ENCODE assay signal across 25 cellular contexts in genomic region chr14:43085820-43086219, GRCh38.
DNase-seq lines count a peak whose midpoint lies in the region; ATAC-seq, FAIRE-seq and TF ChIP-seq lines count a peak whose summit lies in the region.
"Had no signal": no experiment of that assay in that cellular context is flagged by ENCODE, and none has a peak within 500 bp of the region (broad histone marks: within the 10 kb centered on the region; RNA-seq: fewer than 3 reads in every experiment).

No MANE protein-coding gene starts in this region.

- no peak overlapping the region for H3K9ac ChIP-seq in HepG2 (ENCODE audit: insufficient read depth, low read depth, low read length)
- no peak overlapping the region for H3K9ac ChIP-seq in Karpas-422 (ENCODE audit: low read length)
- H3K9ac ChIP-seq in K562 (ENCODE audit: insufficient read depth in 1 of 2, low read depth in 2 of 2, low read length in 2 of 2), result no peak overlapping the region
- H3K9ac ChIP-seq: BLaER1 had no signal

- in situ Hi-C loops in HepG2 (cut with HindIII; ENCODE audit: extremely low pct_ligation_motif_present, low pct_unique_long_range_greater_than_20kb), result no loop called here
- in situ Hi-C loops in K562 (cut with MboI), result no loop called here

- TF ChIP-seq RAD21 in HepG2 (CRISPR knock-in tag; IDR thresholded peaks at IDR 0.05) (no peak), K562 (CRISPR knock-in tag; conservative IDR thresholded peaks at IDR 0.05 in 1 of 2, IDR thresholded peaks at IDR 0.05 in 1 of 2) (no peak)

- CTCF ChIA-PET in HepG2 (lab: Yijun Ruan, JAX; ENCODE audit: low intra/inter-chr PET ratio, low total read pairs), result no interaction called here
- CTCF ChIA-PET in K562 (lab: Yijun Ruan, JAX; ENCODE audit: low intra/inter-chr PET ratio), result no interaction called here

- H3K36me3 ChIP-seq in HepG2 (replicated peaks in 1 of 2; ENCODE audit: control insufficient read depth in 1 of 2, insufficient read depth in 2 of 2, low read length in 2 of 2) (no peaks in the 10 kb centered on the region), right lobe of liver (no peaks in the 10 kb centered on the region), Karpas-422 (ENCODE audit: insufficient read depth, low read length) (no peaks in the 10 kb centered on the region; the same call in 1 of the 2 replicates), K562 (ENCODE audit: control insufficient read depth, insufficient read depth, low read length) (no peaks in the 10 kb centered on the region), SJCRH30 (no peaks in the 10 kb centered on the region)
- H3K36me3 ChIP-seq: BE2C, BLaER1 had no signal

- H2AFZ ChIP-seq in HepG2 (ENCODE audit: low read length), result no peak overlapping the region
- peak overlapping the region; percentile 47 for H2AFZ ChIP-seq in Karpas-422 (ENCODE audit: low read length)
- no peak overlapping the region for H2AFZ ChIP-seq in K562 (ENCODE audit: low read depth, low read length)

- TF ChIP-seq CTCF in HepG2 (CRISPR knock-in tag; IDR thresholded peaks at IDR 0.05) (no peak), right lobe of liver (IDR thresholded peaks at IDR 0.05) (no peak), K562 (IDR thresholded peaks at IDR 0.05 in 2 of 3, conservative IDR thresholded peaks at IDR 0.05 in 1 of 3; ENCODE audit: insufficient read depth in 2 of 3, low read depth in 1 of 3, low read length in 3 of 3) (no peak)

- POLR2A ChIA-PET in HepG2 (lab: Yijun Ruan, JAX), result no interaction called here
- POLR2A ChIA-PET in K562 (lab: Yijun Ruan, JAX), result no interaction called here

- peaks cover 87% of the 10 kb centered on the region for H3K9me3 ChIP-seq in HepG2 (ENCODE audit: low read length)
- H3K9me3 ChIP-seq in right lobe of liver, result no peaks in the 10 kb centered on the region
- H3K9me3 ChIP-seq in Karpas-422 (ENCODE audit: low read length), result peaks cover 15% of the 10 kb centered on the region
- H3K9me3 ChIP-seq in K562 (replicated peaks; ENCODE audit: control insufficient read depth, insufficient read depth, low read depth, low read length), result no peaks in the 10 kb centered on the region
- H3K9me3 ChIP-seq in SJCRH30 (replicated peaks), result no peaks in the 10 kb centered on the region
- H3K9me3 ChIP-seq: BE2C, BLaER1 had no signal

- H3K27ac ChIP-seq in HepG2 (ENCODE audit: extremely low read length, insufficient read depth, low read length) (no peak overlapping the region), right lobe of liver (no peak overlapping the region), Karpas-422 (ENCODE audit: low read length) (no peak overlapping the region), K562 (ENCODE audit: extremely low read depth, low read depth, low read length) (no peak overlapping the region), SJCRH30 (no peak overlapping the region)
- H3K27ac ChIP-seq: 22Rv1, BLaER1 had no signal

- H3K9me1 ChIP-seq in K562 (ENCODE audit: control insufficient read depth, insufficient read depth, low read length), result no peaks in the 10 kb centered on the region

- no TSS peak for BruUV-seq in HepG2 (replicated peaks; lab: Mats Ljungman, UMichigan)
- BruUV-seq in K562 (replicated peaks; lab: Mats Ljungman, UMichigan), result no TSS peak

- H3K9me2 ChIP-seq in Karpas-422 (replicated peaks; ENCODE audit: insufficient read depth, low read length), result no peaks in the 10 kb centered on the region

- H3K27me3 ChIP-seq in HepG2 (ENCODE audit: control insufficient read depth in 1 of 2, insufficient read depth in 2 of 2, low read length in 2 of 2) (no peaks in the 10 kb centered on the region), right lobe of liver (no peaks in the 10 kb centered on the region), Karpas-422 (ENCODE audit: low read length) (no peaks in the 10 kb centered on the region), K562 (ENCODE audit: control insufficient read depth in 2 of 2, insufficient read depth in 2 of 2, low read length in 2 of 2) (no peaks in the 10 kb centered on the region), SJCRH30 (no peaks in the 10 kb centered on the region)
- H3K27me3 ChIP-seq: BE2C, BLaER1 had no signal

- no peak overlapping the region for H3K4me3 ChIP-seq in HepG2 (replicated peaks in 1 of 3; ENCODE audit: insufficient read depth in 1 of 3, low read depth in 2 of 3, low read length in 3 of 3)
- no peak overlapping the region for H3K4me3 ChIP-seq in right lobe of liver
- H3K4me3 ChIP-seq in Karpas-422 (ENCODE audit: low read length), result no peak overlapping the region
- no peak overlapping the region for H3K4me3 ChIP-seq in K562
- no peak overlapping the region for H3K4me3 ChIP-seq in SJCRH30
- H3K4me3 ChIP-seq: BLaER1, GM12878 had no signal

- no peaks in the 10 kb centered on the region for H3K79me2 ChIP-seq in HepG2 (ENCODE audit: insufficient read depth, low read length)
- no peaks in the 10 kb centered on the region for H3K79me2 ChIP-seq in Karpas-422 (ENCODE audit: low read length)
- no peaks in the 10 kb centered on the region for H3K79me2 ChIP-seq in K562 (ENCODE audit: control insufficient read depth, insufficient read depth, low read length)

- 2% methylated on average over 1 of the region's 1 CpG for WGBS in HepG2 (ENCODE audit: low lambda C conversion rate)
- WGBS in right lobe of liver (ENCODE audit: insufficient coverage, low coverage, low lambda C conversion rate, missing lambda C conversion rate), result 47% methylated on average over 1 of the region's 1 CpG
- 0% methylated on average over 1 of the region's 1 CpG for WGBS in K562 (ENCODE audit: insufficient coverage, low coverage, missing lambda C conversion rate)

- FAIRE-seq in HepG2 (lab: Jason Lieb, UNC), result no peak
- FAIRE-seq in K562 (lab: Jason Lieb, UNC), result no peak
- FAIRE-seq: GM12878, GM12892, GM18507 had no signal

- no peak overlapping the region for H3K4me2 ChIP-seq in HepG2 (ENCODE audit: low read depth, low read length)
- no peak overlapping the region for H3K4me2 ChIP-seq in Karpas-422 (ENCODE audit: low read depth, low read length, poor library complexity, severe bottlenecking)
- H3K4me2 ChIP-seq in K562 (ENCODE audit: insufficient read depth, low read length), result no peak overlapping the region
- H3K4me2 ChIP-seq: BLaER1 had no signal

- ATAC-seq in HepG2, result no peak
- no peak for ATAC-seq in right lobe of liver
- ATAC-seq in K562, result no peak
- ATAC-seq in HG02642 (IDR thresholded peaks at IDR 0.05; ENCODE audit: poor library complexity, unreplicated experiment), result no peak
- ATAC-seq: GM12878 had no signal

- TF ChIP-seq POLR2A in HepG2 (IDR thresholded peaks at IDR 0.05; ENCODE audit: insufficient read depth in 1 of 2, low read depth in 2 of 2, low read length in 2 of 2), result no peak
- no peak for TF ChIP-seq POLR2A in right lobe of liver (IDR thresholded peaks at IDR 0.05)
- TF ChIP-seq POLR2A in K562 (conservative IDR thresholded peaks at IDR 0.05), result no peak

- no peaks in the 10 kb centered on the region for H3K4me1 ChIP-seq in HepG2 (ENCODE audit: insufficient read depth, low read length)
- H3K4me1 ChIP-seq in right lobe of liver, result no peaks in the 10 kb centered on the region
- H3K4me1 ChIP-seq in Karpas-422 (ENCODE audit: low read length), result no peaks in the 10 kb centered on the region
- H3K4me1 ChIP-seq in K562 (replicated peaks in 1 of 2; ENCODE audit: control insufficient read depth in 2 of 2, insufficient read depth in 2 of 2, low read length in 2 of 2), result no peaks in the 10 kb centered on the region
- no peaks in the 10 kb centered on the region for H3K4me1 ChIP-seq in SJCRH30
- H3K4me1 ChIP-seq: BE2C, BLaER1 had no signal

- H4K20me1 ChIP-seq in HepG2 (ENCODE audit: insufficient read depth, low read length), result no peaks in the 10 kb centered on the region
- H4K20me1 ChIP-seq in Karpas-422 (ENCODE audit: insufficient read depth, low read depth, low read length), result no peaks in the 10 kb centered on the region
- H4K20me1 ChIP-seq in K562 (replicated peaks; ENCODE audit: control insufficient read depth, insufficient read depth, low read length), result no peaks in the 10 kb centered on the region
- H4K20me1 ChIP-seq: BLaER1 had no signal

- TF ChIP-seq EP300 in HepG2 (IDR thresholded peaks at IDR 0.05; ENCODE audit: low read depth in 2 of 2, low read length in 2 of 2) (no peak), HepG2 (CRISPR knock-in tag; IDR thresholded peaks at IDR 0.05; ENCODE audit: borderline replicate concordance) (no peak), K562 (IDR thresholded peaks at IDR 0.05; ENCODE audit: low read length) (no peak)

- intact Hi-C loops in HepG2 (cut with micrococcal nuclease; ENCODE audit: unreplicated experiment), result no loop called here
- intact Hi-C loops in right lobe of liver (cut with DNase I), result no loop called here
- intact Hi-C loops in K562 (cut with micrococcal nuclease), result no loop called here

- no peak for DNase-seq in HepG2 (ENCODE audit: low spot score)
- no peak for DNase-seq in right lobe of liver
- DNase-seq in Karpas-422, result no peak
- DNase-seq in K562 (ENCODE audit: extremely low read depth in 1 of 4, low spot score in 3 of 4), result no peak
- no peak for DNase-seq in activated T-cell treated with anti-CD3 and anti-CD28 coated beads for 4 hours
- no peak for DNase-seq in SJCRH30
- DNase-seq: ACHN; BE2C; C1 segment of cervical spinal cord; CD4-positive, CD25-positive, alpha-beta regulatory T cell; CD8-positive, alpha-beta memory T cell; COR-L47; DMS 273 treated with DMSO at 0.1 percent for 48 hours; DMS153; DMS53; DMS79; DND-41; EL; GDM1 had no signal

TF ChIP-seq in HepG2, 621 proteins besides CTCF, POLR2A, EP300 and RAD21:
- TF ChIP-seq MAFF (IDR thresholded peaks at IDR 0.05; ENCODE audit: low read depth, low read length) (peak; percentile 97), NFE2L2 (IDR thresholded peaks at IDR 0.05; ENCODE audit: low read length) (peak; percentile 83), KLF12 (CRISPR knock-in tag; IDR thresholded peaks at IDR 0.05; ENCODE audit: borderline replicate concordance) (no peak), MAFK (conservative IDR thresholded peaks at IDR 0.05 in 1 of 2, IDR thresholded peaks at IDR 0.05 in 1 of 2; ENCODE audit: low read length in 2 of 2) (peak; percentile 99)
TF ChIP-seq in HepG2: peak in this region for 3.

TF ChIP-seq in K562, 482 proteins besides CTCF, POLR2A, EP300 and RAD21 (continues in another document):
- TF ChIP-seq MAFF (IDR thresholded peaks at IDR 0.05; ENCODE audit: low read length), result 0 out of 2 replicates have a peak, but pooled peaks have one; percentile 6

Comparison
In these comparisons a context has a peak if more than half of its experiments do, and no peak if none do; other contexts are left out.
1. Of the 241 proteins assayed by ChIP-seq in both HepG2 and K562: peak only in HepG2: MAFK; only in K562: none; in both: MAFF; in neither: 239.